In the genomic region with DNA sequence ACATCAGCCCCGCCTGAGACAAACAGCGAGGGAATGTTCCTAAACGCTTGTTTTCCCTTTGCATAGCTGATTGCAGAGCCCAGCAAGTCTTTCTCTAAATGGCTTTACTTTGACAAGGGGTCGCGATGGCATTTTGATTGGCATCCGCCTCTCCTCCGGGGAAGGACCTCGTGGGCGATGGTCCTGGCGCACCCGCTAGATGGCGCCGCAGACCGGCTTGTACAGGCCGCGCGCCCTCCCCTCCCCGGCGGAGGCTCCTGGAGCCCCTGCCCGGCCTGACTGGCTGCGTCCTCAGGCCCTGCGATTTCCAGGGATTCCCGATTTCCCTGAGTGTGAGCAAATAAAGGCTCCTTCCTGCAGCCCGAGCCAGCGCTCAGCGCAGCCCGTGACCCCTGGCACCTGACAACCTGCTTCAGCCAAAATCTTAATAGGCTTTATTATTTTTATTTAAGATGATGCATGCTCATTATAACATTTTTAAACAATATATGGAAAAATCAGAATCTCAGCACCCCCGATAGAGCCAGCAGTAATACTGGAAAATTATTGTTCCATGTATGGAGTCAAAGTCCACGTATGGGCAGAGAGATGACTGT, we compare ENCODE assay signal across 1 cellular context.
TF ChIP-seq lines count a peak whose summit lies in the region.

No MANE protein-coding gene starts in this region.

TF ChIP-seq in H1, 55 proteins besides CTCF, POLR2A, EP300 and RAD21 (continued from another document):
- no peak for TF ChIP-seq PHF8 (conservative IDR thresholded peaks at IDR 0.05; ENCODE audit: low read depth, low read length)
- no peak for TF ChIP-seq YY1 (IDR thresholded peaks at IDR 0.05; ENCODE audit: low read depth, low read length)
- no peak for TF ChIP-seq TCF12 (IDR thresholded peaks at IDR 0.05; ENCODE audit: low read depth, low read length)
TF ChIP-seq in H1: peak in this region for 1.
